ENCODE assay signal across 8 cellular contexts in genomic region chr14:90381999-90382451, GRCh38. TPM values are rescaled to one million over a fixed set of nuclear protein-coding genes. Genes with fewer than 3 reads are reported as not detected.
DNase-seq lines count a peak whose midpoint lies in the region; ATAC-seq and TF ChIP-seq lines count a peak whose summit lies in the region.

No MANE protein-coding gene starts in this region.

- peak overlapping the region; percentile 71 for H3K9ac ChIP-seq in neural progenitor cell

- BruUV-seq in Panc1 (replicated peaks; lab: Mats Ljungman, UMichigan), result no TSS peak

- H3K4me3 Mint-ChIP-seq in neural progenitor cell, result no peak overlapping the region

- H4K20me1 ChIP-seq in neural progenitor cell (ENCODE audit: low read depth), result no peaks in the 10 kb centered on the region

- DNase-seq in AG04449 (ENCODE audit: low read depth, low spot score), result no peak
- DNase-seq in Panc1 (ENCODE audit: low read depth, low spot score), result no peak
- peak; percentile 45 for DNase-seq in neural progenitor cell (ENCODE audit: low spot score)

- intact Hi-C loops in Panc1 (cut with micrococcal nuclease; ENCODE audit: unreplicated experiment), result loop anchor here (5.0 kb wide), 1 partner anchor 50 kb away; the partner anchor contains the start of gene NRDE2

- no peaks in the 10 kb centered on the region for H3K27me3 Mint-ChIP-seq in neural progenitor cell (ENCODE audit: insufficient read depth, low read depth)

- WGBS in esophagus, 2 donors, result 25 to 33% methylated on average over 13 of the region's 13 CpGs

- H3K9me3 ChIP-seq in HEK293 (ENCODE audit: control insufficient read depth, insufficient read depth, low read depth, low read length) (no peaks in the 10 kb centered on the region), Panc1 (ENCODE audit: control insufficient read depth, insufficient read depth, low read depth, low read length) (no peaks in the 10 kb centered on the region), esophagus (ENCODE audit: control insufficient read depth in 2 of 2, insufficient read depth in 1 of 2, low read depth in 1 of 2, low read length in 1 of 2) (no peaks in the 10 kb centered on the region), neural progenitor cell (ENCODE audit: low read depth) (no peaks in the 10 kb centered on the region)

- no peaks in the 10 kb centered on the region for H3K79me2 ChIP-seq in neural progenitor cell (ENCODE audit: low read depth)

- POLR2A ChIA-PET in AG04449 (lab: Yijun Ruan, JAX), result interaction anchor here (0.6 to 2.4 kb wide), 6 partner anchors 10 to 300 kb away, joined by 3 to 19 read pairs (median 4); partner anchors contain the start of gene CALM1
- POLR2A ChIA-PET in HEK293 (lab: Yijun Ruan, JAX), result interaction anchor here (0.7 to 4.2 kb wide), 2 partner anchors 11 to 15 kb away, joined by 3 to 49 read pairs; partner anchors contain the start of gene CALM1
- POLR2A ChIA-PET in Panc1 (lab: Charles Lee), result interaction anchor here (0.5 to 0.8 kb wide), 2 partner anchors 15 to 393 kb away, joined by 5 read pairs; no protein-coding TSS in a partner anchor

- ATAC-seq in Panc1, result no peak
- ATAC-seq in GM18870 (IDR thresholded peaks at IDR 0.05; ENCODE audit: unreplicated experiment), result no peak
- ATAC-seq in GM21390 (IDR thresholded peaks at IDR 0.05; ENCODE audit: unreplicated experiment), result no peak
- ATAC-seq in GM21423 (IDR thresholded peaks at IDR 0.05; ENCODE audit: unreplicated experiment), result no peak

- H3K27ac ChIP-seq in HEK293 (ENCODE audit: extremely low read depth, low read depth, low read length) (peak overlapping the region; percentile 93), Panc1 (ENCODE audit: low read length) (peak overlapping the region; percentile 93), esophagus (ENCODE audit: low read depth in 2 of 2, low read length in 1 of 2) (peak overlapping the region; percentile 97 to 98), neural progenitor cell (no peak overlapping the region)

- no peaks in the 10 kb centered on the region for H3K36me3 Mint-ChIP-seq in neural progenitor cell

- no peaks in the 10 kb centered on the region for H3K9me3 Mint-ChIP-seq in neural progenitor cell

- no peak overlapping the region for H3K27ac Mint-ChIP-seq in neural progenitor cell

- CTCF ChIA-PET in AG04449 (lab: Yijun Ruan, JAX) (interaction anchor here (0.8 to 2.5 kb wide), 8 partner anchors 11 to 377 kb away, joined by 3 to 13 read pairs (median 4); partner anchors contain the start of gene CALM1), HEK293 (lab: Yijun Ruan, JAX) (interaction anchor here (0.9 to 1.3 kb wide), 2 partner anchors 13 to 18 kb away, joined by 3 to 4 read pairs; no protein-coding TSS in a partner anchor), Panc1 (lab: Charles Lee) (no interaction called here)

- no peak for TF ChIP-seq CTCF in AG04449 (IDR thresholded peaks at IDR 0.05; ENCODE audit: insufficient read depth, low read length, missing control alignments)
- no peak for TF ChIP-seq CTCF in HEK293 (tag by site-specific recombination; IDR thresholded peaks at IDR 0.05)
- TF ChIP-seq CTCF in Panc1 (IDR thresholded peaks at IDR 0.05), result no peak
- TF ChIP-seq CTCF in neural progenitor cell (IDR thresholded peaks at IDR 0.05), result no peak

- in situ Hi-C loops in Panc1 (cut with HindIII; ENCODE audit: low pct_unique_long_range_greater_than_20kb, low sequenced_read_pairs), result no loop called here

- peaks cover 16% of the 10 kb centered on the region for H3F3A ChIP-seq in neural progenitor cell (ENCODE audit: low read depth)

- peak overlapping the region; percentile 84 for H3K4me2 ChIP-seq in neural progenitor cell

- no peaks in the 10 kb centered on the region for H3K27me3 ChIP-seq in Panc1 (ENCODE audit: control insufficient read depth, insufficient read depth, low read length)
- no peaks in the 10 kb centered on the region for H3K27me3 ChIP-seq in esophagus (ENCODE audit: control insufficient read depth in 1 of 2, insufficient read depth in 2 of 2, low read length in 2 of 2)
- H3K27me3 ChIP-seq in neural progenitor cell, result peaks cover 9% of the 10 kb centered on the region

- H3K4me1 ChIP-seq in HEK293 (ENCODE audit: control insufficient read depth, insufficient read depth, low read length) (peaks cover 16% of the 10 kb centered on the region), Panc1 (ENCODE audit: control insufficient read depth, insufficient read depth, low read length) (peaks cover 15% of the 10 kb centered on the region), esophagus (ENCODE audit: control insufficient read depth in 2 of 2, insufficient read depth in 2 of 2, low read length in 1 of 2) (no peaks in the 10 kb centered on the region), neural progenitor cell (peaks cover 10% of the 10 kb centered on the region)

- peak overlapping the region; percentile 80 for H2AFZ ChIP-seq in neural progenitor cell (replicated peaks)

- peak overlapping the region; percentile 71 for H3K4me3 ChIP-seq in AG04449 (ENCODE audit: low read depth, low read length)
- peak overlapping the region; percentile 70 for H3K4me3 ChIP-seq in HEK293 (ENCODE audit: low read depth, low read length)
- peak overlapping the region; percentile 80 to 90 for H3K4me3 ChIP-seq in Panc1 (ENCODE audit: low read depth in 2 of 2, low read length in 2 of 2)
- peak overlapping the region; percentile 49 to 80 for H3K4me3 ChIP-seq in esophagus (ENCODE audit: low read depth in 1 of 2, low read length in 2 of 2)
- H3K4me3 ChIP-seq in neural progenitor cell, result peak overlapping the region; percentile 56

- no peaks in the 10 kb centered on the region for H3K36me3 ChIP-seq in HEK293 (ENCODE audit: control insufficient read depth in 2 of 2, insufficient read depth in 1 of 2, low read length in 2 of 2)
- H3K36me3 ChIP-seq in Panc1 (ENCODE audit: control insufficient read depth, insufficient read depth, low read length), result no peaks in the 10 kb centered on the region; the same call in 1 of the 2 replicates
- no peaks in the 10 kb centered on the region for H3K36me3 ChIP-seq in esophagus (ENCODE audit: control insufficient read depth in 2 of 2, insufficient read depth in 2 of 2, low read length in 1 of 2)
- no peaks in the 10 kb centered on the region for H3K36me3 ChIP-seq in neural progenitor cell

- H3K4me1 Mint-ChIP-seq in neural progenitor cell, result peaks cover 10% of the 10 kb centered on the region

TF ChIP-seq in HEK293, 187 proteins besides CTCF, POLR2A, EP300 and RAD21:
- TF ChIP-seq ZNF335 (tag by site-specific recombination; conservative IDR thresholded peaks at IDR 0.05) (no peak), ZNF274 (IDR thresholded peaks at IDR 0.05; ENCODE audit: low read length) (no peak), ZNF274 (tag by site-specific recombination; IDR thresholded peaks at IDR 0.05; ENCODE audit: borderline replicate concordance) (no peak), ZNF664 (tag by site-specific recombination; IDR thresholded peaks at IDR 0.05) (no peak), PATZ1 (tag by site-specific recombination; IDR thresholded peaks at IDR 0.05) (no peak), MYNN (tag by site-specific recombination; IDR thresholded peaks at IDR 0.05; ENCODE audit: borderline replicate concordance) (peak; percentile 25; the same call in 1 of the 2 replicates), ZNF600 (tag by site-specific recombination; IDR thresholded peaks at IDR 0.05) (peak; percentile 54), ZNF660 (tag by site-specific recombination; IDR thresholded peaks at IDR 0.05) (no peak), RBAK (tag by site-specific recombination; IDR thresholded peaks at IDR 0.05) (no peak), EGR2 (tag by site-specific recombination; IDR thresholded peaks at IDR 0.05; ENCODE audit: low read depth) (0 out of 2 replicates have a peak, but pooled peaks have one; percentile 13), ZFHX2 (tag by site-specific recombination; conservative IDR thresholded peaks at IDR 0.05) (peak; percentile 67), ZNF596 (tag by site-specific recombination; IDR thresholded peaks at IDR 0.05) (no peak)

RNA-seq across cellular contexts. Expression of gene CALM1, which starts 14.8 kb away (rescaled TPM):
- total RNA-seq in Panc1 (2021; ENCODE audit: unreplicated experiment) (182 TPM), neural progenitor cell (ENCODE audit: low replicate concordance) (273 and 362 TPM in 2 replicates)
- polyA plus RNA-seq in Panc1 (2012; ENCODE audit: insufficient read length), result 247 TPM
- polyA plus RNA-seq in esophagus, result 100 to 1,000 TPM; 487 to 518 TPM

RNA-seq across cellular contexts. Expression of gene NRDE2, which starts 50.3 kb away (rescaled TPM):
- total RNA-seq in Panc1 (2021; ENCODE audit: unreplicated experiment) (16.5 TPM), neural progenitor cell (ENCODE audit: low replicate concordance) (10.2 and 13.1 TPM in 2 replicates)
- polyA plus RNA-seq in Panc1 (2012; ENCODE audit: insufficient read length), result 10.1 TPM
- polyA plus RNA-seq in esophagus, result 1 to 10 TPM; 5.4 to 7.4 TPM
